Comparison of ENCODE assay signal across 24 cellular contexts in the genomic region with DNA sequence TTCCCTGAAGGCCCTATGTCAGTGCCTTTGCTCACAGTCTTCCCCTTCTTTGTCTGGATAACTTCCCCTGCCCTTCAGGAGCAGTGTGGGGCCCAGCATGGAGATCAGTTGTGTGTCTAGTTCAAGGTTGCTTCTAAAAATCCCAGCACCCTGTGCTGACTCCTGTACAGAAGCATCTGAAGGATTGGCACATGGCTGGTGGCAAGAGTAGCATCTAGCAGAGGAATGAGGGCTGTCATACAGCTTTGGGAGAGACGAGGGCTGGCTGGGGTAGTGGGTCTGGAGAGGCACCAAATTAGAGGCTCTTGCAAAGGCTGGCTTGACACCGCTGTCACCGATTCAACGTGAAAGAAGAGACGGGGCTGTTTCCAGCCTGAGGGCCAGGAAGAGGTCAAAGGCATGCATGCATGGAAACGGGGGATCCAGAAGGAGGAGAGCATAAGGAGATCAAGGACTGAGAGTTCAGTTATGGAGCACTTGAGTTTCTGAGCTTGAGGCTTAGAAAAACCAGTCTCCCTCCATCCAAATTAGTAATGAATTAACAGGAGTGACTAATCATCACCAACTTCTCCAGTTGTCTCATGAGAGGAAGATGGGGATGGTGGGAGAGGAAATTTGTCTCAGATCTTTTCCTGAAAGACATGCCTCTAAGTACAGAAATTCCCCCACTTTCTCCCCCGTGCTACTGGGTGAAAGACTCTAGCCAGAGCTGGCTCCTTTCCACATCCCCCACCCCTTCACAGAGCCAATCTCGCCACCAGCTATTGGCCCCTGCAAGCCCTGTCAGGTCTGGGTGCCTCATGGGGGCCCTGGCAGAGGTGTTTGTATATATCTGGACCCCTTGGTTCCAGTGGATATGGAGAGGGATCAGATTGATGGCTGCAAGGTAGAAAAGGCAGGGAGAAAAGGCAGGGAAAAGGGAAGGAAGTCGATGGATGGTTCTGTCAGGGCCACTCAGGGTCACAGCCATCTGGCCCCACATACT. TPM values are rescaled to one million over a fixed set of nuclear protein-coding genes. Genes with fewer than 3 reads are reported as not detected.
"Had no signal": no experiment of that assay in that cellular context is flagged by ENCODE, and none has a peak within 500 bp of the region (broad histone marks: within the 10 kb centered on the region; RNA-seq: fewer than 3 reads in every experiment).

No MANE protein-coding gene starts in this region.

- H3K36me3 ChIP-seq: adrenal gland had no signal

- H3K27ac Mint-ChIP-seq: activated CD4-positive, alpha-beta memory T cell treated with anti-CD3 and anti-CD28 coated beads for 36 hours; activated CD4-positive, alpha-beta T cell treated with anti-CD3 and anti-CD28 coated beads, Interleukin-2, amount 10 ng/mL, durations not matched to agents 7 days and 5 days; activated naive CD8-positive, alpha-beta T cell treated with anti-CD3 and anti-CD28 coated beads, Interleukin-2, amount 10 ng/mL, durations not matched to agents 7 days and 5 days; activated T-cell treated with anti-CD3 and anti-CD28 coated beads, Interleukin-2, amount 50 U/mL, for 72 hours; activated T-helper 2 cell treated with anti-CD3 and anti-CD28 coated beads, Interferon-gamma antibody, Interleukin-2, Interleukin-4, amounts not matched to agents 10 μg/mL and 5 μg/mL and 100 μg/mL, durations not matched to agents 14 hours and 24 hours and 36 hours; T-cell had no signal

- H3K4me3 ChIP-seq: adrenal gland, K562 had no signal

- H3K4me3 Mint-ChIP-seq: activated CD4-positive, alpha-beta memory T cell treated with anti-CD3 and anti-CD28 coated beads for 36 hours; activated CD4-positive, alpha-beta T cell treated with anti-CD3 and anti-CD28 coated beads, Interleukin-2, amount 10 ng/mL, durations not matched to agents 7 days and 5 days; activated naive CD8-positive, alpha-beta T cell treated with anti-CD3 and anti-CD28 coated beads, Interleukin-2, amount 10 ng/mL, durations not matched to agents 7 days and 5 days; activated T-cell treated with anti-CD3 and anti-CD28 coated beads, Interleukin-2, amount 50 U/mL, for 72 hours; T-cell had no signal

- H3K4me1 Mint-ChIP-seq: activated CD4-positive, alpha-beta T cell treated with anti-CD3 and anti-CD28 coated beads, Interleukin-2, amount 10 ng/mL, durations not matched to agents 7 days and 5 days; activated naive CD8-positive, alpha-beta T cell treated with anti-CD3 and anti-CD28 coated beads, Interleukin-2, amount 10 ng/mL, durations not matched to agents 7 days and 5 days had no signal

- H3K4me1 ChIP-seq: adrenal gland had no signal

- DNase-seq: activated CD4-positive, alpha-beta memory T cell treated with anti-CD3 and anti-CD28 coated beads for 36 hours; activated CD4-positive, alpha-beta T cell treated with anti-CD3 and anti-CD28 coated beads, Interleukin-2, amount 10 ng/mL, durations not matched to agents 7 days and 5 days; activated CD4-positive, CD25-positive, alpha-beta regulatory T cell; activated CD8-positive, alpha-beta memory T cell treated with anti-CD3 and anti-CD28 coated beads for 24 hours; activated naive CD4-positive, alpha-beta T cell treated with anti-CD3 and anti-CD28 coated beads, Interleukin-2, amount 50 U/mL, for 16 hours; activated naive CD8-positive, alpha-beta T cell treated with anti-CD3 and anti-CD28 coated beads, Interleukin-2, amount 10 ng/mL, durations not matched to agents 7 days and 5 days; activated T-cell treated with anti-CD3 and anti-CD28 coated beads, Interleukin-2, amount 50 U/mL, for 72 hours; adrenal gland; anterior cingulate cortex; caudate nucleus; Karpas-422; MM.1S; NCI-H1105 treated with DMSO at 0.1 percent for 48 hours; NCI-H1436 treated with DMSO at 0.1 percent for 48 hours; NCI-H187; NCI-H2081; NCI-H446; NCI-H524; SIG-M5; T-cell; T-helper 2 cell; T1000 had no signal

- H3K9me3 ChIP-seq: adrenal gland had no signal

- H3K27me3 ChIP-seq: adrenal gland had no signal

- H3K36me3 Mint-ChIP-seq: activated CD4-positive, alpha-beta memory T cell treated with anti-CD3 and anti-CD28 coated beads for 36 hours; activated naive CD8-positive, alpha-beta T cell treated with anti-CD3 and anti-CD28 coated beads, Interleukin-2, amount 10 ng/mL, durations not matched to agents 7 days and 5 days; T-cell had no signal

- ATAC-seq: activated T-cell treated with anti-CD3 and anti-CD28 coated beads, Interleukin-2, amount 50 U/mL, for 72 hours; K562 had no signal

- H3K27me3 Mint-ChIP-seq: activated CD4-positive, alpha-beta memory T cell treated with anti-CD3 and anti-CD28 coated beads for 36 hours had no signal

- H3K9me3 Mint-ChIP-seq: activated CD4-positive, alpha-beta memory T cell treated with anti-CD3 and anti-CD28 coated beads for 36 hours; activated CD4-positive, alpha-beta T cell treated with anti-CD3 and anti-CD28 coated beads, Interleukin-2, amount 10 ng/mL, durations not matched to agents 7 days and 5 days; activated naive CD8-positive, alpha-beta T cell treated with anti-CD3 and anti-CD28 coated beads, Interleukin-2, amount 10 ng/mL, durations not matched to agents 7 days and 5 days; activated T-cell treated with anti-CD3 and anti-CD28 coated beads, Interleukin-2, amount 50 U/mL, for 72 hours; activated T-helper 2 cell treated with anti-CD3 and anti-CD28 coated beads, Interferon-gamma antibody, Interleukin-2, Interleukin-4, amounts not matched to agents 10 μg/mL and 5 μg/mL and 100 μg/mL, durations not matched to agents 14 hours and 24 hours and 36 hours; T-cell had no signal

RNA-seq across cellular contexts. Expression of a gene that starts 45.9 kb away (rescaled TPM):
- total RNA-seq: activated CD4-positive, alpha-beta memory T cell treated with anti-CD3 and anti-CD28 coated beads for 36 hours; activated CD4-positive, alpha-beta T cell treated with anti-CD3 and anti-CD28 coated beads, Interleukin-2, amount 10 ng/mL, durations not matched to agents 7 days and 5 days; activated naive CD8-positive, alpha-beta T cell treated with anti-CD3 and anti-CD28 coated beads, Interleukin-2, amount 10 ng/mL, durations not matched to agents 7 days and 5 days; activated T-helper 2 cell treated with anti-CD3 and anti-CD28 coated beads, Interferon-gamma antibody, Interleukin-2, Interleukin-4, amounts not matched to agents 10 μg/mL and 5 μg/mL and 100 μg/mL, durations not matched to agents 14 hours and 24 hours and 36 hours had no signal
